Comparison of ENCODE assay signal across 8 cellular contexts in the genomic region with DNA sequence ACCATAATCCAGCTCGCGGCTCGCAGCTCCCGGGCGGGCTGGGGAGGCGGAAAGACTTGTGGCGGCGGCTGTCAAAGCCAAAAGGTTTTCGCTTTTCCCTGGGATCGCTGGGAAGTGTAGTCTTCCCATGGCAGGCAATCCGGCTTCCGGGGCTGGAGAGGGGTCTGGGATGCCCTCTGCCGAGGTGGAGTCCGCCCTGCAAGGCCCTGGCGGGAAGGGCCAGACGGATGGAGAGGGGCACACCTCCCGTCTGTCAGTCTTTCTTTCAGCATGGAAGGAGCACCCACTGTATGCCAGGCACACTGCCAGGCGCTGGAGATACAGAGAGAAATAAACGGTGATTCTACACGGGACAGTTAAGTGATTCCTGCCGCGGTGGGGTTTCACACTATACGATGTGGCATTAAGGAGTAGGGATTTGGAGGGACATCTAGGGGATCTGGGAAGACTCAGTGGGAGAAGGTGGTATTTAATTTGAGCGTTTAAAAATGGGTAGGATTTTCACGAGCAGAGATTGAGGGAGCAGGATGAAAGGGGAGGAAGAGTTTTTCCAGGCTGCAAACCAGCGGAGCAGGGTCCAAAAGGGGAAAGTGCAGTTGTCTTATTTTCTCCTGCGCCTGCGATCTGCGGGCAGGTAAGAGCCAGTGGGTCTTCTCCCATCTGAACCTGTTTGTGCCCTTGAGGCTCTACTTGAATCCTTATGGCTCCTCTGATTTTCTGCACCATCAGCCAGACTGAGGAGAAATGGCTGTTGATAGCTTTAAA. TPM values are rescaled to one million over a fixed set of nuclear protein-coding genes. Genes with fewer than 3 reads are reported as not detected.
DNase-seq lines count a peak whose midpoint lies in the region; ATAC-seq and TF ChIP-seq lines count a peak whose summit lies in the region.

BACE1 (minus strand) TSS at position 60 of the 765 bp plus-strand sequence. CDS start 461 bp downstream, outside the sequence.

- peak within 1 kb of the TSS; percentile 94 for H3K4me3 Mint-ChIP-seq in HFFc6

- H3K36me3 Mint-ChIP-seq in HFFc6 (ENCODE audit: low read depth): no peaks in the 10 kb centered on the region

- H3K9me3 ChIP-seq in cardiac muscle cell (ENCODE audit: low read depth): no peaks in the 10 kb centered on the region
- no peaks in the 10 kb centered on the region for H3K9me3 ChIP-seq in neuron (ENCODE audit: low read length)

- H3K4me1 ChIP-seq in cardiac muscle cell (ENCODE audit: low read depth) (peaks cover 9% of the 10 kb centered on the region), neuron (ENCODE audit: insufficient read depth, low read length) (peaks cover 19% of the 10 kb centered on the region)

- no peak for ATAC-seq in HG03159 (IDR thresholded peaks at IDR 0.05; ENCODE audit: unreplicated experiment)

- H3K27ac ChIP-seq in C4-2B (peak within 1 kb of the TSS; percentile 35), cardiac muscle cell (peak within 1 kb of the TSS; percentile 73)

- H3K4me3 ChIP-seq in cardiac muscle cell (peak within 1 kb of the TSS; percentile 98), neuron (ENCODE audit: low read length) (peak within 1 kb of the TSS; percentile 50)

- TF ChIP-seq CTCF in C4-2B (conservative IDR thresholded peaks at IDR 0.05) (no peak), HFFc6 (IDR thresholded peaks at IDR 0.05) (peak; percentile 41), cardiac muscle cell (IDR thresholded peaks at IDR 0.05; ENCODE audit: low read depth, low read length) (peak; percentile 61)

- H3K9me3 Mint-ChIP-seq in HFFc6: no peaks in the 10 kb centered on the region

- peak within 1 kb of the TSS; percentile 52 for H3K27ac Mint-ChIP-seq in HFFc6

- H3K36me3 ChIP-seq in cardiac muscle cell (no peaks in the 10 kb centered on the region), neuron (ENCODE audit: insufficient read depth, low read length) (no peaks in the 10 kb centered on the region)

- no peaks in the 10 kb centered on the region for H3K27me3 ChIP-seq in cardiac muscle cell
- H3K27me3 ChIP-seq in neuron (ENCODE audit: insufficient read depth, low read length): no peaks in the 10 kb centered on the region

- H3K4me1 Mint-ChIP-seq in HFFc6 (ENCODE audit: low read depth): peaks cover 37% of the 10 kb centered on the region

- DNase-seq in HFFc6: peak; percentile 79
- peak; percentile 94 for DNase-seq in NCI-H82 (lab: John Stamatoyannopoulos, UW)
- peak; percentile 79 for DNase-seq in amniotic stem cell (lab: John Stamatoyannopoulos, UW)
- peak; percentile 91 to 93 for DNase-seq in cardiac muscle cell (ENCODE audit: low read depth in 1 of 2, low spot score in 1 of 2)
- DNase-seq in stimulated activated naive CD4-positive, alpha-beta T cell treated with Interleukin-2 at 50 U/mL for 16 hours (lab: John Stamatoyannopoulos, UW): no peak

- no peaks in the 10 kb centered on the region; the same call in none of the 2 replicates for H3K27me3 Mint-ChIP-seq in HFFc6 (ENCODE audit: insufficient read depth)

- H2AFZ ChIP-seq in neuron (ENCODE audit: low read depth, low read length): peak within 1 kb of the TSS; percentile 46

RNA-seq across cellular contexts. Expression of gene BACE1, which starts in this region (rescaled TPM):
- 10 to 100 TPM; 59.6 to 80.8 (median 70.7) TPM for total RNA-seq in HFFc6 (2021; fragmentation: NEBNext Ultra II Directional; extraction: Animal tissue kit (Norgen Biotek cat#: 25700))
- 25.3 and 25.9 TPM in 2 replicates for total RNA-seq in cardiac muscle cell
- polyA plus RNA-seq in cardiac muscle cell: 9.8 and 13.4 TPM in 2 replicates
